In genomic region chr10:15719062-15719898, GRCh38 we compare ENCODE assay signal across 9 cellular contexts. TPM values are rescaled to one million over a fixed set of nuclear protein-coding genes. Genes with fewer than 3 reads are reported as not detected.
DNase-seq lines count a peak whose midpoint lies in the region; ATAC-seq and TF ChIP-seq lines count a peak whose summit lies in the region.
"Had no signal": no experiment of that assay in that cellular context is flagged by ENCODE, and none has a peak within 500 bp of the region (broad histone marks: within the 10 kb centered on the region; RNA-seq: fewer than 3 reads in every experiment).

No MANE protein-coding gene starts in this region.

- H3K4me2 ChIP-seq in BLaER1 treated with 17β-estradiol and CSF1 and Interleukin-3, amounts not matched to agents 10 nM and 100 nM: peak overlapping the region; percentile 77 to 100 (median 92)

- H3K4me3 ChIP-seq in BLaER1 treated with 17β-estradiol and CSF1 and Interleukin-3, amounts not matched to agents 10 nM and 100 nM: peak overlapping the region; percentile 52 to 89 (median 79)
- H3K4me3 ChIP-seq in SJSA1 (peak overlapping the region; percentile 54), heart right ventricle (peak overlapping the region; percentile 31 to 61 (median 53)), ovary (peak overlapping the region; percentile 54)

- H3K27me3 ChIP-seq in BLaER1 treated with 17β-estradiol and CSF1 and Interleukin-3, amounts not matched to agents 10 nM and 100 nM: peaks cover 0 to 24% (median 0%) of the 10 kb centered on the region in 11 experiments; a peak in 5 of 22 replicates
- no peaks in the 10 kb centered on the region for H3K27me3 ChIP-seq in SJSA1 (replicated peaks)
- H3K27me3 ChIP-seq in heart right ventricle: peaks cover 8 to 62% (median 44%) of the 10 kb centered on the region in 7 donors
- no peaks in the 10 kb centered on the region for H3K27me3 ChIP-seq in ovary

- H3K27ac ChIP-seq in BLaER1 treated with 17β-estradiol and CSF1 and Interleukin-3, amounts not matched to agents 10 nM and 100 nM: peak overlapping the region in 7 of 11 experiments; percentile 24 to 46 (median 36); a peak in 10 of 22 replicates
- H3K27ac ChIP-seq in SJSA1 (no peak overlapping the region), heart right ventricle (peak overlapping the region in 4 of 10 donors; percentile 18 to 53 (median 29)), ovary (peak overlapping the region; percentile 2 to 57)

- TF ChIP-seq CTCF in heart right ventricle (IDR thresholded peaks at IDR 0.05): no peak
- TF ChIP-seq CTCF in ovary (IDR thresholded peaks at IDR 0.05): no peak

- no peak for TF ChIP-seq EP300 in ovary (IDR thresholded peaks at IDR 0.05)

- peak; percentile 26 to 64 (median 52) for ATAC-seq in heart right ventricle
- ATAC-seq in GM21360 (IDR thresholded peaks at IDR 0.05; ENCODE audit: unreplicated experiment): no peak
- ATAC-seq in HG03457 (IDR thresholded peaks at IDR 0.05; ENCODE audit: unreplicated experiment): no peak

- H3K9me3 ChIP-seq in BLaER1 treated with 17β-estradiol and CSF1 and Interleukin-3, amounts not matched to agents 10 nM and 100 nM (replicated peaks in 1 of 11): no peaks in the 10 kb centered on the region
- H3K9me3 ChIP-seq in SJSA1 (replicated peaks) (0 out of 2 replicates have a peak, but pooled peaks cover 2% of the 10 kb centered on the region), heart right ventricle (no peaks in the 10 kb centered on the region), ovary (no peaks in the 10 kb centered on the region)

- peak overlapping the region in 10 of 11 experiments; percentile 37 to 81 (median 72); a peak in 20 of 22 replicates for H3K9ac ChIP-seq in BLaER1 treated with 17β-estradiol and CSF1 and Interleukin-3, amounts not matched to agents 10 nM and 100 nM

- no peaks in the 10 kb centered on the region for H4K20me1 ChIP-seq in BLaER1 treated with 17β-estradiol and CSF1 and Interleukin-3, amounts not matched to agents 10 nM and 100 nM

- peaks cover 0 to 16% (median 0%) of the 10 kb centered on the region in 11 experiments; a peak in 3 of 22 replicates for H3K36me3 ChIP-seq in BLaER1 treated with 17β-estradiol and CSF1 and Interleukin-3, amounts not matched to agents 10 nM and 100 nM
- no peaks in the 10 kb centered on the region for H3K36me3 ChIP-seq in SJSA1
- H3K36me3 ChIP-seq in heart right ventricle: no peaks in the 10 kb centered on the region
- H3K36me3 ChIP-seq in ovary: no peaks in the 10 kb centered on the region

- H3K4me1 ChIP-seq in BLaER1 treated with 17β-estradiol and CSF1 and Interleukin-3, amounts not matched to agents 10 nM and 100 nM: peaks cover 6 to 65% (median 52%) of the 10 kb centered on the region in 10 experiments; a peak in 19 of 20 replicates
- H3K4me1 ChIP-seq in SJSA1 (replicated peaks) (peaks cover 12% of the 10 kb centered on the region), heart right ventricle (peaks cover 0 to 20% (median 8%) of the 10 kb centered on the region in 9 donors), ovary (ENCODE audit: insufficient read depth) (peaks cover 6% of the 10 kb centered on the region)

- WGBS in heart right ventricle, 2 donors: 0 to 1% methylated on average over 66 of the region's 66 CpGs
- WGBS in ovary, 3 donors: 1% methylated on average over 55 to 66 of the region's 66 CpGs

- H3K4me1 Mint-ChIP-seq in activated T-helper 1 cell treated with anti-CD3 and anti-CD28 coated beads, Interleukin-12 subunit alpha, Interleukin-12 subunit beta, Interleukin-2, Interleukin-4 antibody, amounts not matched to agents 30 ng/mL and 10 ng/mL and 1 ng/mL, durations not matched to agents 14 hours and 24 hours and 36 hours (ENCODE audit: low read depth): no peaks in the 10 kb centered on the region

- peaks cover 53% of the 10 kb centered on the region for H3K27me3 Mint-ChIP-seq in activated T-helper 1 cell treated with anti-CD3 and anti-CD28 coated beads, Interleukin-12 subunit alpha, Interleukin-12 subunit beta, Interleukin-2, Interleukin-4 antibody, amounts not matched to agents 30 ng/mL and 10 ng/mL and 1 ng/mL, durations not matched to agents 14 hours and 24 hours and 36 hours (ENCODE audit: insufficient read depth)

- H3K9me3 Mint-ChIP-seq in activated T-helper 1 cell treated with anti-CD3 and anti-CD28 coated beads, Interleukin-12 subunit alpha, Interleukin-12 subunit beta, Interleukin-2, Interleukin-4 antibody, amounts not matched to agents 30 ng/mL and 10 ng/mL and 1 ng/mL, durations not matched to agents 14 hours and 24 hours and 36 hours: no peaks in the 10 kb centered on the region
- H3K9me3 Mint-ChIP-seq: activated T-helper 2 cell treated with anti-CD3 and anti-CD28 coated beads, Interferon-gamma antibody, Interleukin-2, Interleukin-4, amounts not matched to agents 10 μg/mL and 5 μg/mL and 100 μg/mL, durations not matched to agents 14 hours and 24 hours and 36 hours had no signal

- H3K27ac Mint-ChIP-seq in activated T-helper 1 cell treated with anti-CD3 and anti-CD28 coated beads, Interleukin-12 subunit alpha, Interleukin-12 subunit beta, Interleukin-2, Interleukin-4 antibody, amounts not matched to agents 30 ng/mL and 10 ng/mL and 1 ng/mL, durations not matched to agents 14 hours and 24 hours and 36 hours: no peak overlapping the region
- H3K27ac Mint-ChIP-seq: activated T-helper 2 cell treated with anti-CD3 and anti-CD28 coated beads, Interferon-gamma antibody, Interleukin-2, Interleukin-4, amounts not matched to agents 10 μg/mL and 5 μg/mL and 100 μg/mL, durations not matched to agents 14 hours and 24 hours and 36 hours had no signal

- DNase-seq in SJSA1 (ENCODE audit: low read depth in 1 of 2, low spot score in 2 of 2): peak; percentile 46 to 48
- DNase-seq in heart right ventricle: peak in 1 of 2 donors; percentile 7
- DNase-seq in ovary: peak in 3 of 5 donors; percentile 31 to 45 (median 42)
- DNase-seq in NOMO-1 treated with DMSO at 0.1 percent for 48 hours (lab: John Stamatoyannopoulos, UW; ENCODE audit: unreplicated experiment): no peak
- DNase-seq in activated T-helper 1 cell treated with anti-CD3 and anti-CD28 coated beads, Interleukin-12 subunit alpha, Interleukin-12 subunit beta, Interleukin-2, Interleukin-4 antibody, amounts not matched to agents 30 ng/mL and 10 ng/mL and 1 ng/mL, durations not matched to agents 14 hours and 24 hours and 36 hours (ENCODE audit: low spot score): no peak

- H3K4me3 Mint-ChIP-seq in activated T-helper 1 cell treated with anti-CD3 and anti-CD28 coated beads, Interleukin-12 subunit alpha, Interleukin-12 subunit beta, Interleukin-2, Interleukin-4 antibody, amounts not matched to agents 30 ng/mL and 10 ng/mL and 1 ng/mL, durations not matched to agents 14 hours and 24 hours and 36 hours: no peak overlapping the region

- TF ChIP-seq POLR2A in ovary (IDR thresholded peaks at IDR 0.05): no peak

- H3K36me3 Mint-ChIP-seq in activated T-helper 1 cell treated with anti-CD3 and anti-CD28 coated beads, Interleukin-12 subunit alpha, Interleukin-12 subunit beta, Interleukin-2, Interleukin-4 antibody, amounts not matched to agents 30 ng/mL and 10 ng/mL and 1 ng/mL, durations not matched to agents 14 hours and 24 hours and 36 hours (ENCODE audit: low read depth): no peaks in the 10 kb centered on the region

- intact Hi-C loops in heart right ventricle (cut with DNase I): loop anchor here in 5 of 10 donors (5.0 to 10.0 kb wide), 5 partner anchors 64 to 287 kb away; no protein-coding TSS in a partner anchor
- intact Hi-C loops in ovary (cut with DNase I): loop anchor here in 1 of 4 donors (10.0 kb wide), 1 partner anchor 134 kb away; no protein-coding TSS in a partner anchor
- intact Hi-C loops in activated T-helper 1 cell treated with anti-CD3 and anti-CD28 coated beads, Interleukin-12 subunit alpha, Interleukin-12 subunit beta, Interleukin-2, Interleukin-4 antibody, amounts not matched to agents 30 ng/mL and 10 ng/mL and 1 ng/mL, durations not matched to agents 14 hours and 24 hours and 36 hours (cut with micrococcal nuclease): no loop called here

RNA-seq across cellular contexts. Expression of gene ITGA8, which starts 0.4 kb away (rescaled TPM):
- total RNA-seq in SJSA1 (2014; rRNA removed; shearing (Covaris generic)): 8.7 and 11.8 TPM in 2 replicates
- total RNA-seq in heart right ventricle: 1 to 10 TPM in 8 of 10 donors, under 1 TPM in 2; 0.62 to 4.2 (median 2.1) TPM
- 1 to 10 TPM; 1.6 to 2.2 TPM for polyA plus RNA-seq in heart right ventricle
- total RNA-seq in ovary: 10 to 100 TPM in 3 of 7 donors, 1 to 10 TPM in 4; 4.2 to 32.5 (median 6.8) TPM
- polyA plus RNA-seq in ovary: 10 to 100 TPM in 1 of 2 donors, 1 to 10 TPM in 1; 3.5 to 58.0 TPM
- not detected in 2 replicates for total RNA-seq in activated T-helper 1 cell treated with anti-CD3 and anti-CD28 coated beads, Interleukin-12 subunit alpha, Interleukin-12 subunit beta, Interleukin-2, Interleukin-4 antibody, amounts not matched to agents 30 ng/mL and 10 ng/mL and 1 ng/mL, durations not matched to agents 14 hours and 24 hours and 36 hours
- total RNA-seq: activated T-helper 2 cell treated with anti-CD3 and anti-CD28 coated beads, Interferon-gamma antibody, Interleukin-2, Interleukin-4, amounts not matched to agents 10 μg/mL and 5 μg/mL and 100 μg/mL, durations not matched to agents 14 hours and 24 hours and 36 hours had no signal

Comparison
In these comparisons a context has a peak if more than half of its experiments do, and no peak if none do; other contexts are left out.
1. DNase-seq: peak in SJSA1 (2 of 2) and ovary (3 of 5); none in NOMO-1 treated with DMSO at 0.1 percent for 48 hours (single experiment) and activated T-helper 1 cell treated with anti-CD3 and anti-CD28 coated beads, Interleukin-12 subunit alpha, Interleukin-12 subunit beta, Interleukin-2, Interleukin-4 antibody, amounts not matched to agents 30 ng/mL and 10 ng/mL and 1 ng/mL, durations not matched to agents 14 hours and 24 hours and 36 hours (single experiment).
2. ATAC-seq: peak in heart right ventricle (8 of 8); none in GM21360 (single experiment) and HG03457 (single experiment).
3. Peak in every context shown above with its lines, with median percentiles within 50 percentile points of each other: H3K4me3 ChIP-seq.